Comparison of ENCODE assay signal across 1 cellular context in the genomic region with DNA sequence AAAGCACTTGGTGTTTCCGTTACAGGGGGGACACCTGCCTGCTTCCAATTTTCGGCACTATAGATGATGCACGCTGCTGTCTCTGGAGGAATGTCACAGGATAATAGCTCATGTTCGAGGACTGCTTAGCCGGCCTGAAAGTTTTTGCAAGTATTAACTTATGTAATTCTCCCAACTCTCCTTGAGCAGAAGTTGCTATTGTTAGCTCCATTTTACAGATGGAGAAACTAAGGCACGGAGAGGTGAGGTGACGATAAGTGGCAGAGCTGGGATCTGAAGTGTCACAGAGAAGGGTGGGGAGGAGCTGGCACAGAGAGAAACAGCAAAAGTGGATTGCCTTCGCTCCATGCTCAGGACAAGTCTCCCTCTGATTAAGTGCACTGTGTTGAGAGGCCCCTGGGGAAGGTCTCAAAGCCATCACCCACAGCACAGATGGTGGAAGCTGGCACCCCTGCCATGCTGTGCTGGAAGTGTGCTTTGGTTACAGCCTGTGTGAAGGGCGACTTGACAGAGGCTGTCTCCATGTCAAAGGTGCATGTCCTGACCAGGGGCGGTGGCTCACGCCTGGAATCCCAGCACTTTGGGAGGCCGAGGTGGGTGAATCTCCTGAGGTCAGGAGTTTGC.
TF ChIP-seq lines count a peak whose summit lies in the region.

No MANE protein-coding gene starts in this region.

TF ChIP-seq in HepG2, 621 proteins besides CTCF, POLR2A, EP300 and RAD21 (continued from another document):
- TF ChIP-seq, protein P1, sequence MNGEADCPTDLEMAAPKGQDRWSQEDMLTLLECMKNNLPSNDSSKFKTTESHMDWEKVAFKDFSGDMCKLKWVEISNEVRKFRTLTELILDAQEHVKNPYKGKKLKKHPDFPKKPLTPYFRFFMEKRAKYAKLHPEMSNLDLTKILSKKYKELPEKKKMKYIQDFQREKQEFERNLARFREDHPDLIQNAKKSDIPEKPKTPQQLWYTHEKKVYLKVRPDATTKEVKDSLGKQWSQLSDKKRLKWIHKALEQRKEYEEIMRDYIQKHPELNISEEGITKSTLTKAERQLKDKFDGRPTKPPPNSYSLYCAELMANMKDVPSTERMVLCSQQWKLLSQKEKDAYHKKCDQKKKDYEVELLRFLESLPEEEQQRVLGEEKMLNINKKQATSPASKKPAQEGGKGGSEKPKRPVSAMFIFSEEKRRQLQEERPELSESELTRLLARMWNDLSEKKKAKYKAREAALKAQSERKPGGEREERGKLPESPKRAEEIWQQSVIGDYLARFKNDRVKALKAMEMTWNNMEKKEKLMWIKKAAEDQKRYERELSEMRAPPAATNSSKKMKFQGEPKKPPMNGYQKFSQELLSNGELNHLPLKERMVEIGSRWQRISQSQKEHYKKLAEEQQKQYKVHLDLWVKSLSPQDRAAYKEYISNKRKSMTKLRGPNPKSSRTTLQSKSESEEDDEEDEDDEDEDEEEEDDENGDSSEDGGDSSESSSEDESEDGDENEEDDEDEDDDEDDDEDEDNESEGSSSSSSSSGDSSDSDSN (CRISPR knock-in tag; IDR thresholded peaks at IDR 0.05): no peak
- TF ChIP-seq NONO (IDR thresholded peaks at IDR 0.05): no peak
- no peak for TF ChIP-seq NONO (CRISPR knock-in tag; conservative IDR thresholded peaks at IDR 0.05)
- TF ChIP-seq BRCA1 (CRISPR knock-in tag; IDR thresholded peaks at IDR 0.05): no peak
- TF ChIP-seq KMT2B (CRISPR knock-in tag; IDR thresholded peaks at IDR 0.05): no peak
- no peak for TF ChIP-seq ZMAT3 (CRISPR knock-in tag; conservative IDR thresholded peaks at IDR 0.05)
- no peak for TF ChIP-seq PTBP1 (IDR thresholded peaks at IDR 0.05; ENCODE audit: low read depth, low read length, poor library complexity, severe bottlenecking)
- TF ChIP-seq GTF3A (CRISPR knock-in tag; conservative IDR thresholded peaks at IDR 0.05): no peak
- TF ChIP-seq CENPT (CRISPR knock-in tag; IDR thresholded peaks at IDR 0.05; ENCODE audit: low read depth): no peak
- TF ChIP-seq ZNF629 (CRISPR knock-in tag; conservative IDR thresholded peaks at IDR 0.05): peak; percentile 41; the same call in 1 of the 2 replicates
- no peak for TF ChIP-seq JDP2 (CRISPR knock-in tag; IDR thresholded peaks at IDR 0.05; ENCODE audit: borderline replicate concordance)
- no peak for TF ChIP-seq PAX8 (CRISPR knock-in tag; IDR thresholded peaks at IDR 0.05; ENCODE audit: borderline replicate concordance)
